Comparison of ENCODE assay signal across 1 cellular context in the genomic region with DNA sequence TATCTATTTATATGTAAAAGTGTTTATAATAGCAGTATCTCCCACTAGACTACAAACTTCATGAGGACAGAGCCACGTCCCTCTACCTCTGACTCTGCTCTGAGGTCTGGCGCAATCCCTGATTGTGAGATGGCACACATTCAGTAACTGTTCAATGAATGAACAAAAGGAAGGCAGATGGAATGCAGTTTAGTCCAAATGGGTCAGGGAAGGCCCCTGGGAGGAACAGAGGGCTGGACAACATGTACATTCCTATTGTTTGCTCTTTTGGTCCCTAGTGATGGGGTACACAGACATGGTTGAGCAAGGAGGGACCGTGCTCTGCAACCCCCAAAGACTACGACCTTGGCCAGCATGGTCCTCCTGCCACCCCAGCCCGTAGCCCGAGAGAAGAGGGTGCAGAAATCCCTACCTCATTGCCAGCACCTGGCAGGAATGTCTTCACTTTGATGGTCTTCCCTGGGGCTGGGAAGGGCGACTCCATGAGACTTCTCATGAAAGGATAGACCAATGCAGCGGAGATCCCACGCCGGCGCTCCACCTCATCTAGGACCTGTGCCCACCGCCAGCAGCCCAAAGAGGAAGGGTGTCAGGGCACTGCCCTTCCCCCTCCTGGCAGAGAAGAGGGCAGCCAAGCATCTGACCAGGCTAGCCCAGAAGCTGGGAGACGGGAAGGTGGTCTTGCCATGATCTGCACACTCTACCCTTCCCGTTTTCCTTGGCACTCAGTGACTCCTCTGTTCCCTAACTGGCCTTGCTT.
TF ChIP-seq lines count a peak whose summit lies in the region.

No MANE protein-coding gene starts in this region.

TF ChIP-seq in IMR-90, 13 proteins besides CTCF, POLR2A, EP300 and RAD21:
- TF ChIP-seq CEBPB (IDR thresholded peaks at IDR 0.05; ENCODE audit: low read depth, low read length) (no peak), SMC3 (IDR thresholded peaks at IDR 0.05; ENCODE audit: low read depth, low read length) (no peak), MXI1 (IDR thresholded peaks at IDR 0.05; ENCODE audit: borderline replicate concordance, low read depth, low read length) (no peak)
- TF ChIP-seq, protein P1, sequence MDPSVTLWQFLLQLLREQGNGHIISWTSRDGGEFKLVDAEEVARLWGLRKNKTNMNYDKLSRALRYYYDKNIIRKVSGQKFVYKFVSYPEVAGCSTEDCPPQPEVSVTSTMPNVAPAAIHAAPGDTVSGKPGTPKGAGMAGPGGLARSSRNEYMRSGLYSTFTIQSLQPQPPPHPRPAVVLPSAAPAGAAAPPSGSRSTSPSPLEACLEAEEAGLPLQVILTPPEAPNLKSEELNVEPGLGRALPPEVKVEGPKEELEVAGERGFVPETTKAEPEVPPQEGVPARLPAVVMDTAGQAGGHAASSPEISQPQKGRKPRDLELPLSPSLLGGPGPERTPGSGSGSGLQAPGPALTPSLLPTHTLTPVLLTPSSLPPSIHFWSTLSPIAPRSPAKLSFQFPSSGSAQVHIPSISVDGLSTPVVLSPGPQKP (IDR thresholded peaks at IDR 0.05; ENCODE audit: borderline replicate concordance, low read depth, low read length): no peak
